Comparison of ENCODE assay signal across 27 cellular contexts in the genomic region with DNA sequence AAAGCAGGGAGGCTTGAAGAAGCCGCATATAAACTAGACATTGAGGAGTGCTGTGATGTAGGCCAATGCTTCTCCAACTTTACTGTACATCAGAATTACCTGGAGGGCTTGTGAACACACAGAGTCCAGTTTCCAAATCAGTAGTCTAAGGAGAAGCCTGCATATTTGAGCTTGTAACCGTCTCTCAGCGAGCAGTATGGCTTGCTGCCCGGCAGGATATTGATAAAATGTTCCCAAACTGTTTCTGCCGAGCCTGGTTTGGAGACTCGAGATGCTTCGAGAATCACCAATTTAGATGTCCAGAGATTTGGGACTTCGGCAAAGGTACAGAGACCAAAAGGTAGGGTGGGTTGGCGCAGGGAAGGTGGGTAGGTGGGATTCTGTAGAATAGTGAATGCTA. TPM values are rescaled to one million over a fixed set of nuclear protein-coding genes. Genes with fewer than 3 reads are reported as not detected.
DNase-seq lines count a peak whose midpoint lies in the region; FAIRE-seq and TF ChIP-seq lines count a peak whose summit lies in the region.
"Had no signal": no experiment of that assay in that cellular context is flagged by ENCODE, and none has a peak within 500 bp of the region (broad histone marks: within the 10 kb centered on the region; RNA-seq: fewer than 3 reads in every experiment).

No MANE protein-coding gene starts in this region.

- TF ChIP-seq CTCF in right atrium auricular region (IDR thresholded peaks at IDR 0.05) (no peak), osteoblast (IDR thresholded peaks at IDR 0.05; ENCODE audit: extremely low read depth, low read depth, low read length) (no peak)

- H2AFZ ChIP-seq in ACC112 (ENCODE audit: low read length, unreplicated experiment) = peak overlapping the region; percentile 64
- H2AFZ ChIP-seq in osteoblast (ENCODE audit: low read length) = peak overlapping the region; percentile 4
- H2AFZ ChIP-seq: GM23338 had no signal

- no peaks in the 10 kb centered on the region for H4K20me1 ChIP-seq in osteoblast (ENCODE audit: insufficient read depth, low read length)

- H3K27ac ChIP-seq in ACC112 (ENCODE audit: low read depth, low read length) (no peak overlapping the region), right atrium auricular region (peak overlapping the region in 1 of 2 donors; percentile 9), osteoblast (ENCODE audit: low read depth, low read length) (no peak overlapping the region)
- H3K27ac ChIP-seq: A549, C4-2B had no signal

- no peak overlapping the region for H3K4me2 ChIP-seq in osteoblast (ENCODE audit: insufficient read depth, low read length)
- H3K4me2 ChIP-seq: A549, GM23338, SK-N-SH had no signal

- peaks cover 7% of the 10 kb centered on the region for H3K4me1 ChIP-seq in ACC112 (ENCODE audit: control insufficient read depth, insufficient read depth, low read length, unreplicated experiment)
- peaks cover 20% of the 10 kb centered on the region for H3K4me1 ChIP-seq in adipocyte (ENCODE audit: control insufficient read depth, insufficient read depth, low read length)
- no peaks in the 10 kb centered on the region for H3K4me1 ChIP-seq in right atrium auricular region
- H3K4me1 ChIP-seq in osteoblast (ENCODE audit: insufficient read depth, low read length) = no peaks in the 10 kb centered on the region
- H3K4me1 ChIP-seq: A549 had no signal

- DNase-seq in adipocyte (ENCODE audit: low read depth) = no peak
- peak; percentile 62 for DNase-seq in right atrium auricular region (ENCODE audit: low spot score)
- DNase-seq in osteoblast (ENCODE audit: insufficient read length, low spot score, missing footprints) = no peak
- DNase-seq in NCI-H1694 (lab: John Stamatoyannopoulos, UW) = no peak
- DNase-seq in HTR-8/SVneo (ENCODE audit: insufficient read length, low spot score) = no peak
- no peak for DNase-seq in NCI-H1417 treated with DMSO at 0.1 percent for 48 hours (lab: John Stamatoyannopoulos, UW)
- no peak for DNase-seq in NCI-H69 (lab: John Stamatoyannopoulos, UW)
- DNase-seq: CD8-positive, alpha-beta memory T cell; DMS 273 treated with DMSO at 0.1 percent for 48 hours; DMS79; EL; GDM1; IMR-90; MM.1S; NCI-H1694 treated with DMSO at 0.1 percent for 48 hours; NCI-H2081; NCI-H2227 treated with DMSO at 0.1 percent for 48 hours; NCI-H526 treated with DMSO at 0.1 percent for 48 hours; SK-N-SH had no signal

- no peak for FAIRE-seq in HTR-8/SVneo (lab: Jason Lieb, UNC)
- FAIRE-seq: A549, GM12878 had no signal

- no peaks in the 10 kb centered on the region for H3K27me3 ChIP-seq in ACC112 (ENCODE audit: insufficient read depth, low read length)
- no peaks in the 10 kb centered on the region for H3K27me3 ChIP-seq in adipocyte (replicated peaks; ENCODE audit: control insufficient read depth, insufficient read depth, low read length)
- no peaks in the 10 kb centered on the region for H3K27me3 ChIP-seq in right atrium auricular region
- no peaks in the 10 kb centered on the region for H3K27me3 ChIP-seq in osteoblast (ENCODE audit: insufficient read depth, low read length)

- H3K9me3 ChIP-seq in adipocyte (ENCODE audit: control insufficient read depth, low read length) (no peaks in the 10 kb centered on the region), right atrium auricular region (no peaks in the 10 kb centered on the region), osteoblast (ENCODE audit: low read depth, low read length) (no peaks in the 10 kb centered on the region)
- H3K9me3 ChIP-seq: A549, HAP-1, SK-N-SH had no signal

- H3K9ac ChIP-seq in adipocyte (ENCODE audit: low read length) = no peak overlapping the region
- H3K9ac ChIP-seq: KMS-11, SK-N-SH had no signal

- no peaks in the 10 kb centered on the region for H3K79me2 ChIP-seq in ACC112 (ENCODE audit: control insufficient read depth, insufficient read depth, low read length, unreplicated experiment)
- H3K79me2 ChIP-seq in osteoblast (ENCODE audit: insufficient read depth, low read length) = no peaks in the 10 kb centered on the region

- H3K4me3 ChIP-seq in ACC112 (ENCODE audit: low read depth, low read length) (no peak overlapping the region), adipocyte (ENCODE audit: low read length) (peak overlapping the region; percentile 68), right atrium auricular region (no peak overlapping the region), osteoblast (ENCODE audit: insufficient read depth, low read length) (no peak overlapping the region)
- H3K4me3 ChIP-seq: A549, GM12878, GM23338, HAP-1 had no signal

- H3K36me3 ChIP-seq in ACC112 (ENCODE audit: insufficient read depth, low read length) (no peaks in the 10 kb centered on the region), adipocyte (ENCODE audit: control insufficient read depth, insufficient read depth, low read length, severe bottlenecking) (no peaks in the 10 kb centered on the region), right atrium auricular region (no peaks in the 10 kb centered on the region), osteoblast (ENCODE audit: insufficient read depth, low read length) (no peaks in the 10 kb centered on the region)
- H3K36me3 ChIP-seq: HAP-1 had no signal

RNA-seq across cellular contexts. Expression of a gene that starts 11.0 kb away (rescaled TPM):
- total RNA-seq in right atrium auricular region (10 to 100 TPM in 1 of 2 donors, 1 to 10 TPM in 1; 9.9 to 29.2 TPM), osteoblast (120 and 144 TPM in 2 replicates)
- total RNA-seq: OCI-LY7 had no signal
